Comparison of ENCODE assay signal across 23 cellular contexts in genomic region chr10:100618091-100618615, GRCh38.
A peak's percentile ranks its signal among the peaks of the same experiment; 100 is the strongest.
DNase-seq lines count a peak whose midpoint lies in the region; ATAC-seq and TF ChIP-seq lines count a peak whose summit lies in the region.
"Had no signal": no experiment of that assay in that cellular context is flagged by ENCODE, and none has a peak within 500 bp of the region (broad histone marks: within the 10 kb centered on the region; RNA-seq: fewer than 3 reads in every experiment).

No MANE protein-coding gene starts in this region.

- peak; percentile 2 to 57 for DNase-seq in NCI-H526 (lab: John Stamatoyannopoulos, UW)
- peak; percentile 1 for DNase-seq in NCI-H526 treated with DMSO at 0.1 percent for 48 hours (lab: John Stamatoyannopoulos, UW)
- peak; percentile 2 for DNase-seq in putamen (ENCODE audit: low spot score)
- no peak for DNase-seq in SHP77 treated with DMSO at 0.1 percent for 48 hours (lab: John Stamatoyannopoulos, UW)
- no peak for DNase-seq in glutamatergic neuron
- DNase-seq: 8988T; ACHN; BE2C; C1 segment of cervical spinal cord; CD4-positive, alpha-beta memory T cell; CD4-positive, CD25-positive, alpha-beta regulatory T cell; CD8-positive, alpha-beta memory T cell; COR-L47; DMS 273 treated with DMSO at 0.1 percent for 48 hours; DMS153; DMS53; DMS79; DND-41; EL; GDM1 had no signal

- no peak for TF ChIP-seq CTCF in glutamatergic neuron (IDR thresholded peaks at IDR 0.05; ENCODE audit: partially characterized antibody, unreplicated experiment)

- H3K27ac Mint-ChIP-seq in glutamatergic neuron (ENCODE audit: unreplicated experiment) = no peak overlapping the region
- H3K27ac Mint-ChIP-seq: CD14-positive monocyte; CD4-positive, alpha-beta memory T cell; CD4-positive, CD25-positive, alpha-beta regulatory T cell; CD8-positive, alpha-beta memory T cell had no signal

- no peak overlapping the region for H3K4me3 Mint-ChIP-seq in glutamatergic neuron (ENCODE audit: unreplicated experiment)
- H3K4me3 Mint-ChIP-seq: CD4-positive, alpha-beta memory T cell; CD8-positive, alpha-beta memory T cell had no signal

- no peaks in the 10 kb centered on the region for H3K4me1 Mint-ChIP-seq in glutamatergic neuron (ENCODE audit: low read depth, unreplicated experiment)
- H3K4me1 Mint-ChIP-seq: CD14-positive monocyte had no signal

- H3K27me3 Mint-ChIP-seq in glutamatergic neuron (ENCODE audit: unreplicated experiment) = peaks cover 7% of the 10 kb centered on the region

- no peak for ATAC-seq in GM21515 (IDR thresholded peaks at IDR 0.05; ENCODE audit: unreplicated experiment)
- ATAC-seq: GM12878 had no signal

- H3K36me3 Mint-ChIP-seq in glutamatergic neuron (ENCODE audit: unreplicated experiment) = peaks cover 4% of the 10 kb centered on the region
- H3K36me3 Mint-ChIP-seq: CD14-positive monocyte; CD4-positive, alpha-beta memory T cell; CD4-positive, CD25-positive, alpha-beta regulatory T cell had no signal

- H3K9me3 Mint-ChIP-seq in glutamatergic neuron (ENCODE audit: unreplicated experiment) = peaks cover 5% of the 10 kb centered on the region

Comparison
In these comparisons a context has a peak if more than half of its experiments do, and no peak if none do; other contexts are left out.
1. DNase-seq: peak in NCI-H526 (2 of 2), NCI-H526 treated with DMSO at 0.1 percent for 48 hours (single experiment) and putamen (single experiment); none in SHP77 treated with DMSO at 0.1 percent for 48 hours (single experiment) and glutamatergic neuron (single experiment).